In the genomic region with DNA sequence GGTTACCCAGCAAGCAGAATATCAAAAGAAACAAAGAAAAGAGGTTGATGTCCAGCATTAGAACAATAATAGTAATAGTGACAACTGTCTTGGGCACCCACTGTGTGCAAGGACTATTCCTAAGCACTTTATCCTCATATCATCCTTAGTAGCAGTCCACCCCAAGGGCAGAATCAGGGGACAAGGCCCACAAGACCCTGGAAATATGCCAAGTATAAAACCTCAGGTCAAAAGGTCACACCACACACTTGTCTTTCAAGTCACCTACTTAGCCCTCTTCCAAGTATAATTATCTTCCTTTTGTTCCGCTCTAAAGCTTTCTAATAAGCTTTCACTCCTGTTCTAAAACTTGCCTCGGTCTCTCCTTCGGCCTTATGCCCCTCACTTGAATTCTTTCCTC, we compare ENCODE assay signal across 29 cellular contexts.
"Had no signal": no experiment of that assay in that cellular context is flagged by ENCODE, and none has a peak within 500 bp of the region (broad histone marks: within the 10 kb centered on the region; RNA-seq: fewer than 3 reads in every experiment).

No MANE protein-coding gene starts in this region.

- DNase-seq: activated B cell treated with CpG ODN at 0.5 μM for 24 hours; activated CD4-positive, alpha-beta T cell treated with anti-CD3 and anti-CD28 coated beads, Interleukin-2, amount 50 U/mL, for 1 hour; activated CD8-positive, alpha-beta memory T cell treated with anti-CD3 and anti-CD28 coated beads for 24 hours; activated effector memory CD4-positive, alpha-beta T cell treated with Interleukin-2 at 50 U/mL for 16 hours; activated naive CD4-positive, alpha-beta T cell treated with anti-CD3 and anti-CD28 coated beads, Interleukin-2, amount 10 ng/mL, durations not matched to agents 7 days and 5 days; amniotic stem cell; brain microvascular endothelial cell; dorsolateral prefrontal cortex; effector memory CD8-positive, alpha-beta T cell; erythroblast; head of caudate nucleus; hippocampal formation; immature natural killer cell; kidney; left colon; mammary epithelial cell; naive B cell; nephron progenitor cell; nucleus accumbens; pancreas; retina; small intestine; stimulated activated CD4-positive, alpha-beta T cell treated with anti-CD3 and anti-CD28 coated beads, Interleukin-4, amount 100 ng/mL, for 24 hours; substantia nigra; T-helper 2 cell; upper lobe of left lung had no signal

- ATAC-seq: effector memory CD8-positive, alpha-beta T cell; gastroesophageal sphincter; left colon; pancreas; sciatic nerve; stimulated activated effector memory CD8-positive, alpha-beta T cell treated with anti-CD3 and anti-CD28 coated beads, Interleukin-12 subunit alpha, Interleukin-12 subunit beta, amount 100 ng/mL, for 72 hours had no signal
